ENCODE assay signal across 25 cellular contexts in genomic region chr2:42333579-42333978, GRCh38.
"Had no signal": no experiment of that assay in that cellular context is flagged by ENCODE, and none has a peak within 500 bp of the region (broad histone marks: within the 10 kb centered on the region; RNA-seq: fewer than 3 reads in every experiment).

No MANE protein-coding gene starts in this region.

- H3K9me3 Mint-ChIP-seq: activated T-helper 2 cell treated with anti-CD3 and anti-CD28 coated beads, Interferon-gamma antibody, Interleukin-2, Interleukin-4, amounts not matched to agents 10 μg/mL and 5 μg/mL and 100 μg/mL, durations not matched to agents 14 hours and 24 hours and 36 hours had no signal

- H3K4me3 Mint-ChIP-seq: neural crest cell; stimulated activated naive B cell treated with anti-CD40 and anti-IgM and Interleukin-4, amounts not matched to agents 10 μg/mL and 1 μg/mL and 100 μg/mL, for 72 hours had no signal

- H3K27me3 Mint-ChIP-seq: stimulated activated naive B cell treated with anti-CD40 and anti-IgM and Interleukin-4, amounts not matched to agents 10 μg/mL and 1 μg/mL and 100 μg/mL, for 72 hours had no signal

- H3K4me3 ChIP-seq: adrenal gland, ascending aorta, mucosa of descending colon, thoracic aorta, upper lobe of left lung had no signal

- H3K9me3 ChIP-seq: adrenal gland, ascending aorta, mucosa of descending colon, SK-N-SH, thoracic aorta, upper lobe of left lung had no signal

- DNase-seq: activated CD4-positive, alpha-beta T cell treated with anti-CD3 and anti-CD28 coated beads, Interleukin-2, amount 50 U/mL, for 4 hours; activated CD4-positive, CD25-positive, alpha-beta regulatory T cell treated with anti-CD3 and anti-CD28 coated beads, Interleukin-2, amount 50 U/mL, for 72 hours; activated naive CD4-positive, alpha-beta T cell; adrenal gland; brain microvascular endothelial cell; caudate nucleus; dermis blood vessel endothelial cell; effector CD8-positive, alpha-beta T cell; erythroblast; foreskin keratinocyte; left colon; mesendoderm; mucosa of descending colon; occipital lobe; SK-N-SH; small intestine; stimulated activated CD4-positive, alpha-beta T cell treated with anti-CD3 and anti-CD28 coated beads, Interleukin-2, amount 100 ng/mL, for 24 hours; stimulated activated naive B cell treated with anti-CD40 and anti-IgM and Interleukin-4, amounts not matched to agents 10 μg/mL and 1 μg/mL and 100 μg/mL, for 72 hours; upper lobe of left lung; WERI-Rb-1 had no signal

- H3K4me1 ChIP-seq: foreskin keratinocyte, upper lobe of left lung had no signal

- H3K27ac ChIP-seq: adrenal gland, ascending aorta, brain microvascular endothelial cell, foreskin keratinocyte, thoracic aorta, upper lobe of left lung, WERI-Rb-1 had no signal

- H3K27ac Mint-ChIP-seq: activated T-helper 2 cell treated with anti-CD3 and anti-CD28 coated beads, Interferon-gamma antibody, Interleukin-2, Interleukin-4, amounts not matched to agents 10 μg/mL and 5 μg/mL and 100 μg/mL, durations not matched to agents 14 hours and 24 hours and 36 hours had no signal

- ATAC-seq: foreskin keratinocyte; left colon; mucosa of descending colon; sciatic nerve; stimulated activated naive B cell treated with anti-CD40 and anti-IgM and Interleukin-4, amounts not matched to agents 10 μg/mL and 1 μg/mL and 100 μg/mL, for 72 hours had no signal

- H3K27me3 ChIP-seq: adrenal gland, ascending aorta, brain microvascular endothelial cell, foreskin keratinocyte, upper lobe of left lung had no signal
